Comparison of ENCODE assay signal across 1 cellular context in genomic region chr1:24112381-24113169, GRCh38.
TF ChIP-seq lines count a peak whose summit lies in the region.

No MANE protein-coding gene starts in this region.

TF ChIP-seq in HCT116, 20 proteins besides CTCF, POLR2A, EP300 and RAD21 (continued from another document):
- TF ChIP-seq ZBTB33 (IDR thresholded peaks at IDR 0.05; ENCODE audit: extremely low read depth, insufficient replicate concordance, low read length): no peak
- TF ChIP-seq MAX (IDR thresholded peaks at IDR 0.05): no peak
- no peak for TF ChIP-seq CEBPB (IDR thresholded peaks at IDR 0.05; ENCODE audit: low read depth)
- no peak for TF ChIP-seq REST (IDR thresholded peaks at IDR 0.05; ENCODE audit: low read depth)
- no peak for TF ChIP-seq EGR1 (IDR thresholded peaks at IDR 0.05; ENCODE audit: low read depth)
- no peak for TF ChIP-seq FOSL1 (IDR thresholded peaks at IDR 0.05; ENCODE audit: low read depth)
- TF ChIP-seq ZFX (IDR thresholded peaks at IDR 0.05): no peak
- TF ChIP-seq ELF1 (IDR thresholded peaks at IDR 0.05; ENCODE audit: borderline replicate concordance, low read depth): no peak
- TF ChIP-seq JUND (IDR thresholded peaks at IDR 0.05): no peak
- no peak for TF ChIP-seq SIN3A (IDR thresholded peaks at IDR 0.05; ENCODE audit: low read depth)
- TF ChIP-seq POLR2AphosphoS5 (IDR thresholded peaks at IDR 0.05; ENCODE audit: low read depth, low read length): no peak
- TF ChIP-seq SRF (IDR thresholded peaks at IDR 0.05; ENCODE audit: low read depth): no peak
- TF ChIP-seq EZH2 (IDR thresholded peaks at IDR 0.05): no peak
TF ChIP-seq in HCT116: peak in this region for 0.
